Comparison of ENCODE assay signal across 1 cellular context in the genomic region with DNA sequence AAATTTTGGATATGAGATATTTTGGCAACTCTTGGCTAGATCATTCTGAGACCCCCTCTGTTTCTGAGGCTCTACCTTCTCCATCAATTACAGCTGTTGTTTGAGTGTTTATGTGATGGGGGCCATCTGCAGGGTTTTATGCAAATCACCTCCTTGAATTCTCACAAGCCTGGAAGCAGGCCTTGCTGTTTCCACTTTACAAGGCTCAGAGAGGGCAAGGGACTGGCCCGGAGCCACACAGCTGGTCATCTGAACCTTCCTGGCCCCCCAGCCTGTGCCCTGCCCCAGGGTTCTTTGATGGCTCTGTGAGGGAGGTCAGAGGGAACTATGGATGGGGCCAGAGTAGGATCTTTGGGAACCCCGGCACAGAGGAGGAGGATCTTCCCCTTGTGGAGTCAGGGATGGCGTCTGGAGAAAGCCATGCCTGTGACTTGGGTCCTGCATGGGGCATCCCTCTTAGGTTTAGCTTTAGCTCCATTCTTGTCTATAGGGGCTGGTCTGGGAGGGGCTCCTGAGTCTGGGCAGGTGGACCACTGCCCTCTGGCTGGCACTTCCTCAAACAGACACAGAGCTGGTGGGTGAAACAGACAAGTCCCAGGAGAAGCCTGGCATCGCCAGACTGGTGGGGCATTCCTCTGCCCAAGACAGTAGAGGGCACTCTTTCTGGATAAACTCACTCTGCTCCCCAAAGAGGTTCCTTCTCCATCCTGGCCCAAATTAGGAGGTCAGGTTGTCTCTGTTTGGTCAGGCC.
TF ChIP-seq lines count a peak whose summit lies in the region.

No MANE protein-coding gene starts in this region.

TF ChIP-seq in SK-N-SH, 30 proteins besides CTCF, POLR2A, EP300 and RAD21 (continued from another document):
- TF ChIP-seq, protein P1, sequence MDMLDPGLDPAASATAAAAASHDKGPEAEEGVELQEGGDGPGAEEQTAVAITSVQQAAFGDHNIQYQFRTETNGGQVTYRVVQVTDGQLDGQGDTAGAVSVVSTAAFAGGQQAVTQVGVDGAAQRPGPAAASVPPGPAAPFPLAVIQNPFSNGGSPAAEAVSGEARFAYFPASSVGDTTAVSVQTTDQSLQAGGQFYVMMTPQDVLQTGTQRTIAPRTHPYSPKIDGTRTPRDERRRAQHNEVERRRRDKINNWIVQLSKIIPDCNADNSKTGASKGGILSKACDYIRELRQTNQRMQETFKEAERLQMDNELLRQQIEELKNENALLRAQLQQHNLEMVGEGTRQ (IDR thresholded peaks at IDR 0.05; ENCODE audit: borderline replicate concordance, low read depth, low read length) = no peak
- no peak for TF ChIP-seq TEAD4 (IDR thresholded peaks at IDR 0.05; ENCODE audit: borderline replicate concordance, insufficient read depth)
- no peak for TF ChIP-seq FOXJ3 (CRISPR knock-in tag; IDR thresholded peaks at IDR 0.05)
- TF ChIP-seq, protein P2, sequence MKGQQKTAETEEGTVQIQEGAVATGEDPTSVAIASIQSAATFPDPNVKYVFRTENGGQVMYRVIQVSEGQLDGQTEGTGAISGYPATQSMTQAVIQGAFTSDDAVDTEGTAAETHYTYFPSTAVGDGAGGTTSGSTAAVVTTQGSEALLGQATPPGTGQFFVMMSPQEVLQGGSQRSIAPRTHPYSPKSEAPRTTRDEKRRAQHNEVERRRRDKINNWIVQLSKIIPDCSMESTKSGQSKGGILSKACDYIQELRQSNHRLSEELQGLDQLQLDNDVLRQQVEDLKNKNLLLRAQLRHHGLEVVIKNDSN (IDR thresholded peaks at IDR 0.05; ENCODE audit: borderline replicate concordance, low read depth) = no peak
- TF ChIP-seq, protein P3, sequence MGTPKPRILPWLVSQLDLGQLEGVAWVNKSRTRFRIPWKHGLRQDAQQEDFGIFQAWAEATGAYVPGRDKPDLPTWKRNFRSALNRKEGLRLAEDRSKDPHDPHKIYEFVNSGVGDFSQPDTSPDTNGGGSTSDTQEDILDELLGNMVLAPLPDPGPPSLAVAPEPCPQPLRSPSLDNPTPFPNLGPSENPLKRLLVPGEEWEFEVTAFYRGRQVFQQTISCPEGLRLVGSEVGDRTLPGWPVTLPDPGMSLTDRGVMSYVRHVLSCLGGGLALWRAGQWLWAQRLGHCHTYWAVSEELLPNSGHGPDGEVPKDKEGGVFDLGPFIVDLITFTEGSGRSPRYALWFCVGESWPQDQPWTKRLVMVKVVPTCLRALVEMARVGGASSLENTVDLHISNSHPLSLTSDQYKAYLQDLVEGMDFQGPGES (IDR thresholded peaks at IDR 0.05; ENCODE audit: low read depth, low read length) = no peak
- no peak for TF ChIP-seq EZH2phosphoT487 (IDR thresholded peaks at IDR 0.05; ENCODE audit: borderline replicate concordance, low read depth)
- TF ChIP-seq GATA2 (CRISPR knock-in tag; IDR thresholded peaks at IDR 0.05) = no peak
- TF ChIP-seq, protein P4, sequence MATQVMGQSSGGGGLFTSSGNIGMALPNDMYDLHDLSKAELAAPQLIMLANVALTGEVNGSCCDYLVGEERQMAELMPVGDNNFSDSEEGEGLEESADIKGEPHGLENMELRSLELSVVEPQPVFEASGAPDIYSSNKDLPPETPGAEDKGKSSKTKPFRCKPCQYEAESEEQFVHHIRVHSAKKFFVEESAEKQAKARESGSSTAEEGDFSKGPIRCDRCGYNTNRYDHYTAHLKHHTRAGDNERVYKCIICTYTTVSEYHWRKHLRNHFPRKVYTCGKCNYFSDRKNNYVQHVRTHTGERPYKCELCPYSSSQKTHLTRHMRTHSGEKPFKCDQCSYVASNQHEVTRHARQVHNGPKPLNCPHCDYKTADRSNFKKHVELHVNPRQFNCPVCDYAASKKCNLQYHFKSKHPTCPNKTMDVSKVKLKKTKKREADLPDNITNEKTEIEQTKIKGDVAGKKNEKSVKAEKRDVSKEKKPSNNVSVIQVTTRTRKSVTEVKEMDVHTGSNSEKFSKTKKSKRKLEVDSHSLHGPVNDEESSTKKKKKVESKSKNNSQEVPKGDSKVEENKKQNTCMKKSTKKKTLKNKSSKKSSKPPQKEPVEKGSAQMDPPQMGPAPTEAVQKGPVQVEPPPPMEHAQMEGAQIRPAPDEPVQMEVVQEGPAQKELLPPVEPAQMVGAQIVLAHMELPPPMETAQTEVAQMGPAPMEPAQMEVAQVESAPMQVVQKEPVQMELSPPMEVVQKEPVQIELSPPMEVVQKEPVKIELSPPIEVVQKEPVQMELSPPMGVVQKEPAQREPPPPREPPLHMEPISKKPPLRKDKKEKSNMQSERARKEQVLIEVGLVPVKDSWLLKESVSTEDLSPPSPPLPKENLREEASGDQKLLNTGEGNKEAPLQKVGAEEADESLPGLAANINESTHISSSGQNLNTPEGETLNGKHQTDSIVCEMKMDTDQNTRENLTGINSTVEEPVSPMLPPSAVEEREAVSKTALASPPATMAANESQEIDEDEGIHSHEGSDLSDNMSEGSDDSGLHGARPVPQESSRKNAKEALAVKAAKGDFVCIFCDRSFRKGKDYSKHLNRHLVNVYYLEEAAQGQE (IDR thresholded peaks at IDR 0.05; ENCODE audit: low read depth, low read length) = no peak
TF ChIP-seq in SK-N-SH: peak in this region for 0.
